13 cellular contexts compared by ENCODE assay signal in the genomic region with DNA sequence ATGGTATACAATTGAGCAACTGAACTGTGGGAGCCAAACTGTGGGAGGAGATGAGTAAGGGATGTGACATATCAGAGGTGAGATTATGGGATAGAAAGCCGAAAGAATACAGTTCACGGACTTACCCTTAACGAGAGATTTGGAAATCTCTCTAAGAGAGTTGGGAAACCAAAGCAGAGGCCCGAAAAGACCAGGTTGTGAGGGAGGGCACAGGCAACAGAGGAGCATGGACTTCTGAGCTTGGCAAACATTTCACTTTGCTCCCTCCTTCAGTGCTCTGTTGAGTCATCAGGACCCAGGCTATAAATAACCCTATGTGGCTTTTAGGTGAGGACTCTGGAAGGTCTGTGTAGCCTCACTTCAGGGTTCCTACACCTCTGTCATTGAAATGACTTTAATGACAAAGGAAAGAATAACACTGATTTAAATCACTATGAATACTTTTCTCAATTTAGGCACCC.
A peak's percentile ranks its signal among the peaks of the same experiment; 100 is the strongest.
DNase-seq lines count a peak whose midpoint lies in the region; ATAC-seq and TF ChIP-seq lines count a peak whose summit lies in the region.
"Had no signal": no experiment of that assay in that cellular context is flagged by ENCODE, and none has a peak within 500 bp of the region (broad histone marks: within the 10 kb centered on the region; RNA-seq: fewer than 3 reads in every experiment).

No MANE protein-coding gene starts in this region.

- H3K27ac ChIP-seq in hepatocyte, result peak overlapping the region; percentile 41
- H3K27ac ChIP-seq: dorsolateral prefrontal cortex had no signal

- H3K27me3 Mint-ChIP-seq in activated naive CD8-positive, alpha-beta T cell treated with anti-CD3 and anti-CD28 coated beads, Interleukin-2, amount 50 U/mL, for 24 hours, result no peaks in the 10 kb centered on the region
- no peaks in the 10 kb centered on the region for H3K27me3 Mint-ChIP-seq in activated naive CD8-positive, alpha-beta T cell treated with anti-CD3 and anti-CD28 coated beads for 36 hours
- no peaks in the 10 kb centered on the region for H3K27me3 Mint-ChIP-seq in type B pancreatic cell
- H3K27me3 Mint-ChIP-seq: stimulated activated naive CD8-positive, alpha-beta T cell treated with anti-CD3 and anti-CD28 coated beads, Interleukin-15, Interleukin-2, amounts not matched to agents 100 ng/mL and 50 ng/mL, for 24 hours had no signal

- peak overlapping the region; percentile 16 for H3K4me2 ChIP-seq in hepatocyte

- no peaks in the 10 kb centered on the region for H3K9me3 ChIP-seq in hepatocyte (ENCODE audit: low read depth)

- H3K79me2 ChIP-seq in hepatocyte, result no peaks in the 10 kb centered on the region

- H3K4me1 ChIP-seq in hepatocyte (ENCODE audit: insufficient read depth), result peaks cover 12% of the 10 kb centered on the region

- no peaks in the 10 kb centered on the region for H4K20me1 ChIP-seq in hepatocyte (ENCODE audit: insufficient read depth, poor library complexity, severe bottlenecking)

- H3K4me1 Mint-ChIP-seq in activated naive CD8-positive, alpha-beta T cell treated with anti-CD3 and anti-CD28 coated beads, Interleukin-2, amount 50 U/mL, for 24 hours, result peaks cover 9% of the 10 kb centered on the region
- peaks cover 3% of the 10 kb centered on the region for H3K4me1 Mint-ChIP-seq in activated naive CD8-positive, alpha-beta T cell treated with anti-CD3 and anti-CD28 coated beads for 36 hours
- H3K4me1 Mint-ChIP-seq in type B pancreatic cell (ENCODE audit: unreplicated experiment), result peaks cover 22% of the 10 kb centered on the region

- no peak overlapping the region for H3K4me3 ChIP-seq in hepatocyte
- H3K4me3 ChIP-seq: dorsolateral prefrontal cortex had no signal

- no peaks in the 10 kb centered on the region for H3K9me2 ChIP-seq in hepatocyte (replicated peaks; ENCODE audit: insufficient read depth)

- peak; percentile 66 for ATAC-seq in activated naive CD8-positive, alpha-beta T cell treated with anti-CD3 and anti-CD28 coated beads, Interleukin-2, amount 50 U/mL, for 24 hours
- ATAC-seq in GM21717 (IDR thresholded peaks at IDR 0.05; ENCODE audit: unreplicated experiment) (no peak), GM21619 (IDR thresholded peaks at IDR 0.05; ENCODE audit: unreplicated experiment) (no peak)
- ATAC-seq: left colon had no signal

- no peak overlapping the region for H2AFZ ChIP-seq in hepatocyte

- H3K36me3 Mint-ChIP-seq in activated naive CD8-positive, alpha-beta T cell treated with anti-CD3 and anti-CD28 coated beads, Interleukin-2, amount 50 U/mL, for 24 hours (ENCODE audit: low read depth), result peaks cover 3% of the 10 kb centered on the region
- H3K36me3 Mint-ChIP-seq in activated naive CD8-positive, alpha-beta T cell treated with anti-CD3 and anti-CD28 coated beads for 36 hours, result peaks cover 1% of the 10 kb centered on the region
- no peaks in the 10 kb centered on the region for H3K36me3 Mint-ChIP-seq in type B pancreatic cell

- WGBS in hepatocyte (ENCODE audit: low lambda C conversion rate, missing lambda C conversion rate), result 36% methylated on average over 4 of the region's 4 CpGs

- H3K36me3 ChIP-seq in hepatocyte (replicated peaks; ENCODE audit: insufficient read depth, low read depth), result no peaks in the 10 kb centered on the region

- H3K27me3 ChIP-seq in hepatocyte, result no peaks in the 10 kb centered on the region
- H3K27me3 ChIP-seq: dorsolateral prefrontal cortex had no signal

- DNase-seq in activated naive CD8-positive, alpha-beta T cell treated with anti-CD3 and anti-CD28 coated beads, Interleukin-2, amount 50 U/mL, for 24 hours, result no peak
- DNase-seq in activated naive CD8-positive, alpha-beta T cell treated with anti-CD3 and anti-CD28 coated beads for 36 hours, result no peak
- DNase-seq in amniotic epithelial cell (ENCODE audit: low read depth), result peak; percentile 97
- peak; percentile 48 for DNase-seq in hepatocyte (ENCODE audit: low spot score)
- no peak for DNase-seq in type B pancreatic cell (ENCODE audit: extremely low spot score, unreplicated experiment)
- no peak for DNase-seq in activated T-cell treated with anti-CD3 and anti-CD28 coated beads for 4 hours
- DNase-seq: activated CD8-positive, alpha-beta memory T cell treated with anti-CD3 and anti-CD28 coated beads, Interleukin-2, amount 50 U/mL, for 4 hours; dorsolateral prefrontal cortex; left colon; T-helper 1 cell had no signal

- peak overlapping the region; percentile 1 for H3K27ac Mint-ChIP-seq in activated naive CD8-positive, alpha-beta T cell treated with anti-CD3 and anti-CD28 coated beads, Interleukin-2, amount 50 U/mL, for 24 hours
- H3K27ac Mint-ChIP-seq in activated naive CD8-positive, alpha-beta T cell treated with anti-CD3 and anti-CD28 coated beads for 36 hours, result no peak overlapping the region
- H3K27ac Mint-ChIP-seq in type B pancreatic cell, result no peak overlapping the region
- H3K27ac Mint-ChIP-seq: stimulated activated naive CD8-positive, alpha-beta T cell treated with anti-CD3 and anti-CD28 coated beads, Interleukin-15, Interleukin-2, amounts not matched to agents 100 ng/mL and 50 ng/mL, for 24 hours had no signal

- H3K9me3 Mint-ChIP-seq in activated naive CD8-positive, alpha-beta T cell treated with anti-CD3 and anti-CD28 coated beads, Interleukin-2, amount 50 U/mL, for 24 hours, result no peaks in the 10 kb centered on the region
- no peaks in the 10 kb centered on the region for H3K9me3 Mint-ChIP-seq in activated naive CD8-positive, alpha-beta T cell treated with anti-CD3 and anti-CD28 coated beads for 36 hours
- H3K9me3 Mint-ChIP-seq in type B pancreatic cell, result no peaks in the 10 kb centered on the region
- H3K9me3 Mint-ChIP-seq: stimulated activated naive CD8-positive, alpha-beta T cell treated with anti-CD3 and anti-CD28 coated beads, Interleukin-15, Interleukin-2, amounts not matched to agents 100 ng/mL and 50 ng/mL, for 24 hours had no signal

- TF ChIP-seq CTCF in hepatocyte (IDR thresholded peaks at IDR 0.05; ENCODE audit: poor library complexity), result no peak
- TF ChIP-seq CTCF in type B pancreatic cell (conservative IDR thresholded peaks at IDR 0.05), result no peak

- no peak overlapping the region for H3K4me3 Mint-ChIP-seq in activated naive CD8-positive, alpha-beta T cell treated with anti-CD3 and anti-CD28 coated beads, Interleukin-2, amount 50 U/mL, for 24 hours
- no peak overlapping the region for H3K4me3 Mint-ChIP-seq in activated naive CD8-positive, alpha-beta T cell treated with anti-CD3 and anti-CD28 coated beads for 36 hours
- H3K4me3 Mint-ChIP-seq in type B pancreatic cell, result peak overlapping the region; percentile 1
- H3K4me3 Mint-ChIP-seq: stimulated activated naive CD8-positive, alpha-beta T cell treated with anti-CD3 and anti-CD28 coated beads, Interleukin-15, Interleukin-2, amounts not matched to agents 100 ng/mL and 50 ng/mL, for 24 hours had no signal

Comparison
In these comparisons a context has a peak if more than half of its experiments do, and no peak if none do; other contexts are left out.
1. DNase-seq: peak in amniotic epithelial cell (single experiment) and hepatocyte (single experiment); none in activated naive CD8-positive, alpha-beta T cell treated with anti-CD3 and anti-CD28 coated beads, Interleukin-2, amount 50 U/mL, for 24 hours (single experiment), activated naive CD8-positive, alpha-beta T cell treated with anti-CD3 and anti-CD28 coated beads for 36 hours (single experiment), type B pancreatic cell (single experiment) and activated T-cell treated with anti-CD3 and anti-CD28 coated beads for 4 hours (single experiment).